Comparison of ENCODE assay signal across 27 cellular contexts in the genomic region with DNA sequence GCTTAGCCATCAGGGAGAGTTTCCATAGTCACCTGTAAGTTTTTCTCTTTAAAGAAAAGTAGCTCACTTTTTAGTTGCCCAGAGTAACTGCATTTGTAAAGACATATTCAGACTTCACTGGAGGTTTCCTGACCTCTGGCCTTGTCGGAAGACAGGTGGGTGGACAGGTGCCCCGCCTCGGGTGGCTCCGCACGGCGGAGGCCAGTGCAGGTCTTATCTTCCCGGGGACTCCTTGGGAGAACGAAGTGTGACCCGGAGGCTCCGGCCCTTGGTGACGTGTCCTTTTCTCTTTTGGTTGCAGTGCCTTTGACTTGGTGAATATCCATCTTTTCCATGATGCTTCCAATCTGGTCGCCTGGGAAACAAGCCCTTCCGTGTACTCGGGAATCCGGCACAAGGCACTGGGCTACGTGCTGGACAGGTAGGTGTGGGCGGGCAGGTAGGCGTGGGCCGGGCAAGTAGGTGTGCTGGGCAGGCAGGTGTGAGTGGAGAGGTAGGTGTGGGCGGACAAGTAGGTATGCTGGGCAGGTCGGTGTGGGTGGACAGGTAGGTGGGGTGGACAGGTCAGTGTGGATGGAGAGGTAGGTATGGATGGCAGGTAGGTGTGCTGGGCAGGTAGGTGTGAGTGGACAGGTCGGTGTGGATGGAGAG.
DNase-seq lines count a peak whose midpoint lies in the region; ATAC-seq, FAIRE-seq and TF ChIP-seq lines count a peak whose summit lies in the region.
"Had no signal": no experiment of that assay in that cellular context is flagged by ENCODE, and none has a peak within 500 bp of the region (broad histone marks: within the 10 kb centered on the region; RNA-seq: fewer than 3 reads in every experiment).

No MANE protein-coding gene starts in this region.

- H3K4me3 ChIP-seq in HEK293 (ENCODE audit: low read depth, low read length) (no peak overlapping the region), dorsolateral prefrontal cortex (no peak overlapping the region), kidney (ENCODE audit: low read length in 2 of 2) (no peak overlapping the region), transverse colon (no peak overlapping the region)
- H3K4me3 ChIP-seq: BLaER1 treated with 17β-estradiol and CSF1 and Interleukin-3, amounts not matched to agents 10 nM and 100 nM; psoas muscle; skin epidermis; stomach; tibial nerve had no signal

- 92% methylated on average over 22 of the region's 22 CpGs; no CpG with 5 or more reads in 1 of the 2 donors for WGBS in transverse colon (ENCODE audit: low coverage in 1 of 2), 2 donors

- intact Hi-C loops in dorsolateral prefrontal cortex (cut with DNase I) (no loop called here), kidney (cut with DNase I) (no loop called here), sciatic nerve (cut with DNase I) (no loop called here), transverse colon (cut with DNase I; ENCODE audit: low total_unique reads) (no loop called here)

- FAIRE-seq in kidney (lab: Jason Lieb, UNC), result no peak
- FAIRE-seq: endothelial cell of umbilical vein, GM19239, H54 had no signal

- no peaks in the 10 kb centered on the region for H3K27me3 ChIP-seq in dorsolateral prefrontal cortex
- H3K27me3 ChIP-seq in transverse colon, result no peaks in the 10 kb centered on the region
- H3K27me3 ChIP-seq: BLaER1 treated with 17β-estradiol and CSF1 and Interleukin-3, amounts not matched to agents 10 nM and 100 nM; stomach; tibial nerve had no signal

- TF ChIP-seq POLR2A in transverse colon (IDR thresholded peaks at IDR 0.05), result no peak

- CTCF ChIA-PET in HEK293 (lab: Yijun Ruan, JAX), result no interaction called here

- H3K27ac ChIP-seq in HEK293 (ENCODE audit: extremely low read depth, low read depth, low read length) (no peak overlapping the region), dorsolateral prefrontal cortex (peak overlapping the region in 34 of 59 donors; percentile 2 to 90 (median 68)), kidney (ENCODE audit: low read depth in 2 of 2, low read length in 2 of 2) (no peak overlapping the region), transverse colon (no peak overlapping the region)
- H3K27ac ChIP-seq: BLaER1 treated with 17β-estradiol and CSF1 and Interleukin-3, amounts not matched to agents 10 nM and 100 nM; psoas muscle; skin epidermis; stomach had no signal

- POLR2A ChIA-PET in HEK293 (lab: Yijun Ruan, JAX), result no interaction called here

- H3K9me3 ChIP-seq in HEK293 (ENCODE audit: control insufficient read depth, insufficient read depth, low read depth, low read length) (no peaks in the 10 kb centered on the region), kidney (ENCODE audit: control insufficient read depth in 1 of 2, low read length in 2 of 2) (peaks cover 0 to 14% of the 10 kb centered on the region in 2 donors), transverse colon (no peaks in the 10 kb centered on the region)
- H3K9me3 ChIP-seq: psoas muscle had no signal

- H3K36me3 ChIP-seq in HEK293 (ENCODE audit: control insufficient read depth in 2 of 2, insufficient read depth in 1 of 2, low read length in 2 of 2) (peaks cover 0 to 6% of the 10 kb centered on the region in 2 experiments; a peak in 1 of 3 replicates), kidney (ENCODE audit: control insufficient read depth in 1 of 2, insufficient read depth in 2 of 2, low read length in 2 of 2) (peaks cover 7 to 10% of the 10 kb centered on the region in 2 donors), transverse colon (peaks cover 0 to 5% (median 0%) of the 10 kb centered on the region in 4 donors)

- TF ChIP-seq EP300 in transverse colon (IDR thresholded peaks at IDR 0.05; ENCODE audit: low read depth), result no peak

- no peaks in the 10 kb centered on the region for H3K4me1 ChIP-seq in HEK293 (ENCODE audit: control insufficient read depth, insufficient read depth, low read length)
- H3K4me1 ChIP-seq in kidney (ENCODE audit: control insufficient read depth in 1 of 2, insufficient read depth in 1 of 2, low read depth in 1 of 2, low read length in 2 of 2), result no peaks in the 10 kb centered on the region
- peaks cover 0 to 9% (median 5%) of the 10 kb centered on the region in 4 donors for H3K4me1 ChIP-seq in transverse colon
- H3K4me1 ChIP-seq: psoas muscle had no signal

- DNase-seq in dorsolateral prefrontal cortex, result peak in 6 of 10 donors; percentile 2 to 39 (median 24)
- peak; percentile 70 for DNase-seq in kidney
- peak; percentile 53 for DNase-seq in sciatic nerve (ENCODE audit: low spot score)
- DNase-seq in transverse colon, result no peak
- DNase-seq in activated gamma-delta T cell treated with Interleukin-2 at 50 U/mL for 16 hours, result no peak
- DNase-seq: activated CD4-positive, alpha-beta T cell treated with anti-CD3 and anti-CD28 coated beads, Interleukin-2, amount 50 U/mL, for 1 hour; activated naive CD8-positive, alpha-beta T cell treated with anti-CD3 and anti-CD28 coated beads for 36 hours; COR-L47; KBM-7; mammary epithelial cell; MM.1S; NCI-H1417; NCI-H2081; NCI-H226; stimulated activated CD8-positive, alpha-beta memory T cell treated with anti-CD3 and anti-CD28 coated beads, Interleukin-4, amount 100 ng/mL, for 48 hours; stomach; T1000 had no signal

- no peak for TF ChIP-seq CTCF in HEK293 (tag by site-specific recombination; IDR thresholded peaks at IDR 0.05)
- TF ChIP-seq CTCF in dorsolateral prefrontal cortex (IDR thresholded peaks at IDR 0.05 in 54 of 56, conservative IDR thresholded peaks at IDR 0.05 in 2 of 56; ENCODE audit: low read depth in 1 of 56, partially characterized antibody in 56 of 56), result no peak
- TF ChIP-seq CTCF in kidney (IDR thresholded peaks at IDR 0.05; ENCODE audit: borderline replicate concordance, extremely low read depth, insufficient read depth), result no peak
- no peak for TF ChIP-seq CTCF in transverse colon (IDR thresholded peaks at IDR 0.05)

- ATAC-seq in sciatic nerve (no peak), HG03354 (IDR thresholded peaks at IDR 0.05; ENCODE audit: poor library complexity, severe bottlenecking, unreplicated experiment) (no peak)
- ATAC-seq: Panc1, psoas muscle had no signal

- in situ Hi-C loops in transverse colon (cut with MboI; ENCODE audit: low pct_ligation_motif_present in 1 of 4, low pct_unique_long_range_greater_than_20kb in 1 of 4, low sequenced_read_pairs in 3 of 4), result no loop called here

- H3K9ac ChIP-seq in kidney (ENCODE audit: low read length in 2 of 2), result no peak overlapping the region

TF ChIP-seq in HEK293, 187 proteins besides CTCF, POLR2A, EP300 and RAD21:
- TF ChIP-seq ZBTB20 (tag by site-specific recombination; IDR thresholded peaks at IDR 0.05) (no peak), SP3 (tag by site-specific recombination; IDR thresholded peaks at IDR 0.05) (no peak), EGR2 (tag by site-specific recombination; IDR thresholded peaks at IDR 0.05; ENCODE audit: low read depth) (peak; percentile 90), ZEB2 (tag by site-specific recombination; IDR thresholded peaks at IDR 0.05) (peak; percentile 75), ZFHX2 (tag by site-specific recombination; conservative IDR thresholded peaks at IDR 0.05) (peak; percentile 82)

Comparison
In these comparisons a context has a peak if more than half of its experiments do, and no peak if none do; other contexts are left out.
1. H3K27ac ChIP-seq: peak in dorsolateral prefrontal cortex (34 of 59); none in HEK293 (single experiment), kidney (0 of 2) and transverse colon (0 of 4).
2. DNase-seq: peak in dorsolateral prefrontal cortex (6 of 10), kidney (single experiment) and sciatic nerve (single experiment); none in transverse colon (single experiment) and activated gamma-delta T cell treated with Interleukin-2 at 50 U/mL for 16 hours (single experiment).